Comparison of ENCODE assay signal across 9 cellular contexts in genomic region chr4:4990857-4991540, GRCh38. TPM values are rescaled to one million over a fixed set of nuclear protein-coding genes. Genes with fewer than 3 reads are reported as not detected.
DNase-seq lines count a peak whose midpoint lies in the region; ATAC-seq, FAIRE-seq and TF ChIP-seq lines count a peak whose summit lies in the region.
"Had no signal": no experiment of that assay in that cellular context is flagged by ENCODE, and none has a peak within 500 bp of the region (broad histone marks: within the 10 kb centered on the region; RNA-seq: fewer than 3 reads in every experiment).

No MANE protein-coding gene starts in this region.

- H2BK120ac ChIP-seq in H1 (replicated peaks; ENCODE audit: low read depth, low read length) = no peak overlapping the region

- FAIRE-seq in H1 (lab: Jason Lieb, UNC) = no peak

- DNase-seq in KBM-7 (peak; percentile 28), H1 (ENCODE audit: low read depth in 1 of 2, low spot score in 2 of 2) (no peak), medulla oblongata (ENCODE audit: extremely low spot score) (peak; percentile 26), upper lobe of left lung (peak in 1 of 2 donors; percentile 84), midbrain (lab: John Stamatoyannopoulos, UW) (no peak), WERI-Rb-1 (no peak)
- DNase-seq in stimulated activated naive CD4-positive, alpha-beta T cell (lab: John Stamatoyannopoulos, UW) = no peak

- no peak overlapping the region for H2AFZ ChIP-seq in H1 (ENCODE audit: low read length)

- POLR2A ChIA-PET in H1 (lab: Charles Lee; ENCODE audit: partially characterized antibody) = no interaction called here

- H3K27ac ChIP-seq in H1 (ENCODE audit: low read depth, low read length) = no peak overlapping the region
- H3K27ac ChIP-seq in upper lobe of left lung = no peak overlapping the region
- H3K27ac ChIP-seq in WERI-Rb-1 = no peak overlapping the region

- H3K4me2 ChIP-seq in H1 (ENCODE audit: insufficient read depth in 1 of 2, low read depth in 2 of 2, low read length in 2 of 2) = no peak overlapping the region

- in situ Hi-C loops in KBM-7 (cut with MboI; ENCODE audit: low pct_unique_long_range_greater_than_20kb, low sequenced_read_pairs) = no loop called here

- H3K9ac ChIP-seq in H1 (replicated peaks in 1 of 4; ENCODE audit: extremely low read depth in 1 of 4, low read depth in 3 of 4, low read length in 3 of 4) = no peak overlapping the region

- H3K79me2 ChIP-seq in H1 (ENCODE audit: control insufficient read depth in 1 of 2, insufficient read depth in 2 of 2, low read length in 2 of 2) = no peaks in the 10 kb centered on the region

- H3K18ac ChIP-seq in H1 (ENCODE audit: extremely low read depth, low read length) = no peak overlapping the region

- ATAC-seq in upper lobe of left lung (ENCODE audit: low FRiP score in 2 of 2) = peak; percentile 34 to 86
- ATAC-seq in GM18511 (IDR thresholded peaks at IDR 0.05; ENCODE audit: unreplicated experiment) = no peak

- TF ChIP-seq POLR2A in H1 (IDR thresholded peaks at IDR 0.05; ENCODE audit: control extremely low read depth in 1 of 2, low read depth in 2 of 2, low read length in 2 of 2) (no peak), upper lobe of left lung (IDR thresholded peaks at IDR 0.05) (no peak)

- no peak overlapping the region for H2BK15ac ChIP-seq in H1 (ENCODE audit: low read length)

- H3K4me3 ChIP-seq in H1 (ENCODE audit: extremely low read depth in 1 of 4, insufficient read depth in 2 of 4, low read depth in 3 of 4, low read length in 4 of 4) = no peak overlapping the region
- no peak overlapping the region for H3K4me3 ChIP-seq in upper lobe of left lung
- H3K4me3 ChIP-seq in WERI-Rb-1 (ENCODE audit: low read depth, low read length) = no peak overlapping the region

- no peak overlapping the region for H3K4ac ChIP-seq in H1 (replicated peaks; ENCODE audit: insufficient read length, low read depth, low read length)

- WGBS in H1 (ENCODE audit: extremely low coverage in 1 of 2, insufficient coverage in 1 of 2, insufficient read length in 1 of 2, insufficient replicate concordance in 2 of 2, low coverage in 1 of 2, low lambda C conversion rate in 2 of 2, missing lambda C conversion rate in 1 of 2), 2 experiments = 94% methylated on average over 15 of the region's 15 CpGs; no CpG with 5 or more reads in 1 of the 2 experiments
- WGBS in upper lobe of left lung, 2 donors = 58 to 75% methylated on average over 11 to 13 of the region's 15 CpGs

- 0 out of 2 replicates have a peak overlapping the region, but pooled peaks have one; percentile 51 for H4K8ac ChIP-seq in H1 (ENCODE audit: extremely low read depth, insufficient read depth, low read length)

- H3K23ac ChIP-seq in H1 (ENCODE audit: insufficient read length) = no peak overlapping the region

- TF ChIP-seq RAD21 in H1 (IDR thresholded peaks at IDR 0.05 in 1 of 2, conservative IDR thresholded peaks at IDR 0.05 in 1 of 2; ENCODE audit: low read depth in 2 of 2, low read length in 2 of 2) = no peak

- no peak overlapping the region for H2BK20ac ChIP-seq in H1 (ENCODE audit: low read length)

- H2AK5ac ChIP-seq in H1 (ENCODE audit: low read depth, low read length) = no peak overlapping the region

- no peak overlapping the region for H2BK5ac ChIP-seq in H1 (ENCODE audit: low read depth, low read length)

- no peak overlapping the region for H4K91ac ChIP-seq in H1 (replicated peaks; ENCODE audit: insufficient read length, low read length)

- no peak overlapping the region for H3K56ac ChIP-seq in H1 (replicated peaks; ENCODE audit: insufficient read length, low read depth, low read length)

- H3K27me3 ChIP-seq in H1 (replicated peaks in 1 of 4; ENCODE audit: control insufficient read depth in 3 of 4, extremely low read depth in 1 of 4, insufficient read depth in 3 of 4, low read length in 3 of 4) (no peaks in the 10 kb centered on the region), upper lobe of left lung (peaks cover 0 to 4% (median 0%) of the 10 kb centered on the region in 4 donors), WERI-Rb-1 (ENCODE audit: insufficient read depth, low read depth, severe bottlenecking) (no peaks in the 10 kb centered on the region)

- H3K14ac ChIP-seq in H1 (ENCODE audit: insufficient read length) = no peak overlapping the region

- H2BK12ac ChIP-seq in H1 (ENCODE audit: low read depth, low read length) = no peak overlapping the region

- H4K20me1 ChIP-seq in H1 (replicated peaks in 1 of 2; ENCODE audit: control insufficient read depth in 1 of 2, insufficient read depth in 2 of 2, low read length in 2 of 2) = no peaks in the 10 kb centered on the region

- CTCF ChIA-PET in H1 (lab: Charles Lee; ENCODE audit: partially characterized antibody) = no interaction called here

- no peaks in the 10 kb centered on the region for H3K23me2 ChIP-seq in H1 (ENCODE audit: low read depth, low read length)

- H3K36me3 ChIP-seq in H1 (ENCODE audit: control insufficient read depth in 2 of 4, insufficient read depth in 4 of 4, low read length in 3 of 4) (no peaks in the 10 kb centered on the region), upper lobe of left lung (no peaks in the 10 kb centered on the region), WERI-Rb-1 (no peaks in the 10 kb centered on the region)

- no peak overlapping the region for H4K5ac ChIP-seq in H1 (ENCODE audit: insufficient read length, low read depth, low read length)

- TF ChIP-seq CTCF in H1 (IDR thresholded peaks at IDR 0.05; ENCODE audit: control extremely low read depth in 1 of 3, insufficient read depth in 1 of 3, low read depth in 1 of 3, low read length in 3 of 3) = no peak
- no peak for TF ChIP-seq CTCF in upper lobe of left lung (IDR thresholded peaks at IDR 0.05)
- no peak for TF ChIP-seq CTCF in WERI-Rb-1 (IDR thresholded peaks at IDR 0.05; ENCODE audit: low read depth, low read length)

- peaks cover 0 to 9% (median 5%) of the 10 kb centered on the region in 4 experiments; a peak in 4 of 7 replicates for H3K4me1 ChIP-seq in H1 (replicated peaks in 1 of 4; ENCODE audit: control insufficient read depth in 3 of 4, insufficient read depth in 4 of 4, low read length in 3 of 4)
- no peaks in the 10 kb centered on the region for H3K4me1 ChIP-seq in upper lobe of left lung

- TF ChIP-seq EP300 in H1 (IDR thresholded peaks at IDR 0.05; ENCODE audit: borderline replicate concordance in 1 of 2, low read depth in 2 of 2, low read length in 2 of 2) (no peak), upper lobe of left lung (IDR thresholded peaks at IDR 0.05) (no peak)

- H3K79me1 ChIP-seq in H1 (ENCODE audit: low read depth, low read length) = no peaks in the 10 kb centered on the region

- no peaks in the 10 kb centered on the region for H3K9me3 ChIP-seq in H1 (ENCODE audit: insufficient read depth in 2 of 2, low read depth in 1 of 2, low read length in 1 of 2)
- no peaks in the 10 kb centered on the region for H3K9me3 ChIP-seq in upper lobe of left lung
- no peaks in the 10 kb centered on the region for H3K9me3 ChIP-seq in WERI-Rb-1 (ENCODE audit: severe bottlenecking)

TF ChIP-seq in H1, 55 proteins besides CTCF, POLR2A, EP300 and RAD21 (continues in another document):
- TF ChIP-seq CBX5 (IDR thresholded peaks at IDR 0.05; ENCODE audit: low read depth, low read length) = no peak
- no peak for TF ChIP-seq ZNF274 (IDR thresholded peaks at IDR 0.05; ENCODE audit: borderline replicate concordance, extremely low read depth, low read length)
- TF ChIP-seq RNF2 (IDR thresholded peaks at IDR 0.05; ENCODE audit: borderline replicate concordance, low read depth, low read length, missing control alignments, poor library complexity, severe bottlenecking) = no peak
- TF ChIP-seq USF2 (IDR thresholded peaks at IDR 0.05; ENCODE audit: low read length) = no peak
- TF ChIP-seq JUND (IDR thresholded peaks at IDR 0.05; ENCODE audit: low read length) = no peak
- no peak for TF ChIP-seq BRCA1 (IDR thresholded peaks at IDR 0.05; ENCODE audit: low read depth, low read length)
- TF ChIP-seq KDM5A (IDR thresholded peaks at IDR 0.05; ENCODE audit: low read length) = no peak
- no peak for TF ChIP-seq ASH2L (IDR thresholded peaks at IDR 0.05; ENCODE audit: low read length)
- no peak for TF ChIP-seq GABPA (IDR thresholded peaks at IDR 0.05; ENCODE audit: borderline replicate concordance, insufficient read depth, low read length)
- no peak for TF ChIP-seq SIX5 (IDR thresholded peaks at IDR 0.05; ENCODE audit: low read depth, low read length)
- no peak for TF ChIP-seq HDAC2 (IDR thresholded peaks at IDR 0.05; ENCODE audit: borderline replicate concordance in 1 of 2, low read depth in 2 of 2, low read length in 2 of 2)
- TF ChIP-seq TAF1 (IDR thresholded peaks at IDR 0.05; ENCODE audit: low read depth, low read length) = no peak

RNA-seq across cellular contexts. Expression of gene CYTL1, which starts 28.3 kb away (rescaled TPM):
- 8.1 and 9.8 TPM in 2 replicates for total RNA-seq in H1 (2021; fragmentation: NEBNext Ultra II Directional; extraction: Animal tissue kit (Norgen Biotek cat#: 25700))
- 8.0 and 8.6 TPM in 2 replicates for polyA plus RNA-seq in H1 (2011; rRNA removed)
- 8.3 TPM for polyA plus RNA-seq in H1 (2011; cell fraction: cytosol; rRNA removed)
- polyA plus RNA-seq in H1 (2011; cell fraction: nucleus; rRNA removed) = 5.9 TPM
- 4.8 to 7.0 TPM (median 5.5 TPM) in 4 replicates for polyA plus RNA-seq in H1 (2012, experiment 1 of 2)
- polyA plus RNA-seq in H1 (2012, experiment 2 of 2) = 5.9 TPM
- polyA plus RNA-seq in H1 (2013, experiment 1 of 2) = 17.4 TPM
- 21.8 TPM for polyA plus RNA-seq in H1 (2013, experiment 2 of 2)
- polyA minus RNA-seq in H1 (2011; rRNA and poly(A)+ RNA removed) = 2.1 and 4.4 TPM in 2 replicates
- polyA minus RNA-seq in H1 (2011; cell fraction: cytosol; rRNA and poly(A)+ RNA removed) = 3.5 TPM
- polyA minus RNA-seq in H1 (2011; cell fraction: nucleus; rRNA and poly(A)+ RNA removed) = 0.90 TPM
- 1 to 10 TPM in 1 of 6 donors, under 1 TPM in 2, not detected in 3; 0.61 to 3.1 (median 0.97) TPM for total RNA-seq in upper lobe of left lung
- total RNA-seq: activated CD8-positive, alpha-beta memory T cell treated with anti-CD3 and anti-CD28 coated beads for 36 hours had no signal

Comparison
In these comparisons a context has a peak if more than half of its experiments do, and no peak if none do; other contexts are left out.
1. DNase-seq: peak in KBM-7 (single experiment) and medulla oblongata (single experiment); none in H1 (0 of 2), midbrain (single experiment), WERI-Rb-1 (single experiment) and stimulated activated naive CD4-positive, alpha-beta T cell (0 of 6).